Comparison of ENCODE assay signal across 16 cellular contexts in genomic region chr10:123962756-123963469, GRCh38.
DNase-seq lines count a peak whose midpoint lies in the region; ATAC-seq and TF ChIP-seq lines count a peak whose summit lies in the region.
"Had no signal": no experiment of that assay in that cellular context is flagged by ENCODE, and none has a peak within 500 bp of the region (broad histone marks: within the 10 kb centered on the region; RNA-seq: fewer than 3 reads in every experiment).

No MANE protein-coding gene starts in this region.

- TF ChIP-seq CTCF in esophagus muscularis mucosa (IDR thresholded peaks at IDR 0.05) = no peak

- ATAC-seq in left colon (peak; percentile 62), GM21786 (IDR thresholded peaks at IDR 0.05; ENCODE audit: unreplicated experiment) (no peak), GM21360 (IDR thresholded peaks at IDR 0.05; ENCODE audit: unreplicated experiment) (no peak)
- ATAC-seq: A549; CD8-positive, alpha-beta T cell; GM23338 had no signal

- H3K4me1 ChIP-seq in esophagus muscularis mucosa = peaks cover 5 to 63% (median 52%) of the 10 kb centered on the region in 4 donors
- H3K4me1 ChIP-seq in rectal smooth muscle tissue (ENCODE audit: control insufficient read depth, insufficient read depth, low read length) = peaks cover 29% of the 10 kb centered on the region
- H3K4me1 ChIP-seq: A549 had no signal

- TF ChIP-seq POLR2A in esophagus muscularis mucosa (IDR thresholded peaks at IDR 0.05; ENCODE audit: low read depth) = no peak

- H3K4me3 ChIP-seq in esophagus muscularis mucosa (no peak overlapping the region), rectal smooth muscle tissue (ENCODE audit: low read length) (no peak overlapping the region)
- H3K4me3 ChIP-seq: A549, GM23338 had no signal

- WGBS in esophagus muscularis mucosa = 44% methylated on average over 10 of the region's 10 CpGs

- peak; percentile 89 for DNase-seq in esophagus muscularis mucosa (ENCODE audit: extremely low spot score)
- peak in 1 of 2 donors; percentile 55 for DNase-seq in left colon
- DNase-seq in DMS53 treated with DMSO at 0.1 percent for 48 hours (lab: John Stamatoyannopoulos, UW; ENCODE audit: unreplicated experiment) = no peak
- no peak for DNase-seq in occipital lobe (lab: John Stamatoyannopoulos, UW)
- DNase-seq: CD8-positive, alpha-beta T cell; COR-L47; DMS153; DND-41; GF-D8; H7; IMR-90 had no signal

- H3K27me3 ChIP-seq in esophagus muscularis mucosa (peaks cover 0 to 2% (median 0%) of the 10 kb centered on the region in 4 donors), rectal smooth muscle tissue (ENCODE audit: control insufficient read depth, insufficient read depth, low read length) (peaks cover 4% of the 10 kb centered on the region)

- no peak overlapping the region for H3K9ac ChIP-seq in rectal smooth muscle tissue (ENCODE audit: low read length)

- peaks cover 0 to 6% (median 0%) of the 10 kb centered on the region in 4 donors for H3K9me3 ChIP-seq in esophagus muscularis mucosa
- H3K9me3 ChIP-seq: A549 had no signal

- TF ChIP-seq EP300 in esophagus muscularis mucosa (IDR thresholded peaks at IDR 0.05) = no peak

- intact Hi-C loops in esophagus muscularis mucosa (cut with DNase I) = loop anchor here (10.0 kb wide), 1 partner anchor 218 kb away; no protein-coding TSS in a partner anchor
- intact Hi-C loops in left colon (cut with DNase I, micrococcal nuclease) = no loop called here

- no peaks in the 10 kb centered on the region for H3K36me3 ChIP-seq in esophagus muscularis mucosa
- H3K36me3 ChIP-seq in rectal smooth muscle tissue (ENCODE audit: control insufficient read depth, insufficient read depth, low read length) = no peaks in the 10 kb centered on the region

- H3K27ac ChIP-seq in esophagus muscularis mucosa (replicated peaks in 1 of 4) (peak overlapping the region; percentile 42 to 58 (median 47)), rectal smooth muscle tissue (ENCODE audit: low read depth, low read length) (peak overlapping the region; percentile 53)
- H3K27ac ChIP-seq: A549 had no signal
